ENCODE assay signal across 8 cellular contexts in genomic region chr9:129962889-129963703, GRCh38.
DNase-seq lines count a peak whose midpoint lies in the region; ATAC-seq, FAIRE-seq and TF ChIP-seq lines count a peak whose summit lies in the region.

No MANE protein-coding gene starts in this region.

- no peaks in the 10 kb centered on the region for H3K27me3 Mint-ChIP-seq in WTC11 (ENCODE audit: low read depth)

- TF ChIP-seq EP300 in HepG2 (IDR thresholded peaks at IDR 0.05; ENCODE audit: low read depth in 2 of 2, low read length in 2 of 2), result no peak
- no peak for TF ChIP-seq EP300 in HepG2 (CRISPR knock-in tag; IDR thresholded peaks at IDR 0.05; ENCODE audit: borderline replicate concordance)

- H3K36me3 ChIP-seq in liver (ENCODE audit: control insufficient read depth in 4 of 4, insufficient read depth in 3 of 4, low read depth in 1 of 4, low read length in 3 of 4) (no peaks in the 10 kb centered on the region), HepG2 (replicated peaks in 1 of 2; ENCODE audit: control insufficient read depth in 1 of 2, insufficient read depth in 2 of 2, low read length in 2 of 2) (peaks cover 0 to 4% of the 10 kb centered on the region in 2 experiments; a peak in 1 of 5 replicates)

- no TSS peak for BruUV-seq in HepG2 (replicated peaks; lab: Mats Ljungman, UMichigan)

- H3K4me3 Mint-ChIP-seq in WTC11, result peak overlapping the region; percentile 62

- no peaks in the 10 kb centered on the region for H3K9me3 Mint-ChIP-seq in WTC11

- in situ Hi-C loops in HepG2 (cut with HindIII; ENCODE audit: extremely low pct_ligation_motif_present, low pct_unique_long_range_greater_than_20kb), result no loop called here

- no peak overlapping the region for H2AFZ ChIP-seq in HepG2 (ENCODE audit: low read length)

- POLR2A ChIA-PET in HepG2 (lab: Yijun Ruan, JAX) (no interaction called here), WTC11 (lab: Charles Lee) (interaction anchor here (0.7 kb wide), 1 partner anchor 37 kb away, joined by 3 read pairs; no protein-coding TSS in a partner anchor)

- 58% methylated on average over 14 of the region's 14 CpGs for WGBS in liver
- WGBS in HepG2 (ENCODE audit: low lambda C conversion rate), result 95% methylated on average over 14 of the region's 14 CpGs

- intact Hi-C loops in HepG2 (cut with micrococcal nuclease; ENCODE audit: unreplicated experiment), result no loop called here

- no peak overlapping the region for H3K4me2 ChIP-seq in HepG2 (ENCODE audit: low read depth, low read length)

- H3K4me1 ChIP-seq in liver (ENCODE audit: control insufficient read depth in 4 of 4, insufficient read depth in 4 of 4, low read length in 3 of 4) (peaks cover 0 to 3% (median 1%) of the 10 kb centered on the region in 4 donors), HepG2 (ENCODE audit: insufficient read depth, low read length) (peaks cover 6% of the 10 kb centered on the region)

- H3K36me3 Mint-ChIP-seq in WTC11, result peaks cover 2% of the 10 kb centered on the region; the same call in 1 of the 2 replicates

- TF ChIP-seq CTCF in liver (IDR thresholded peaks at IDR 0.05; ENCODE audit: low read depth, low read length, missing input control) (no peak), HepG2 (CRISPR knock-in tag; IDR thresholded peaks at IDR 0.05) (no peak), WTC11 (IDR thresholded peaks at IDR 0.05) (no peak), choroid plexus epithelial cell (conservative IDR thresholded peaks at IDR 0.05; ENCODE audit: low read depth, low read length) (no peak)

- H3K4me3 ChIP-seq in liver (ENCODE audit: low read depth in 1 of 3, low read length in 3 of 3) (peak overlapping the region in 1 of 3 donors; percentile 24), HepG2 (replicated peaks in 1 of 3; ENCODE audit: insufficient read depth in 1 of 3, low read depth in 2 of 3, low read length in 3 of 3) (no peak overlapping the region), choroid plexus epithelial cell (ENCODE audit: low read depth, low read length) (peak overlapping the region; percentile 65)

- CTCF ChIA-PET in HepG2 (lab: Yijun Ruan, JAX; ENCODE audit: low intra/inter-chr PET ratio, low total read pairs) (no interaction called here), WTC11 (lab: Charles Lee) (interaction anchor here (0.6 to 1.1 kb wide), 2 partner anchors 21 to 221 kb away, joined by 3 to 4 read pairs; no protein-coding TSS in a partner anchor)

- H3K27ac ChIP-seq in liver (ENCODE audit: low read depth in 1 of 2, low read length in 2 of 2) (peak overlapping the region; percentile 70 to 80), HepG2 (ENCODE audit: extremely low read length, insufficient read depth, low read length) (no peak overlapping the region)

- no peak for FAIRE-seq in HepG2 (lab: Jason Lieb, UNC)

- TF ChIP-seq RAD21 in liver (IDR thresholded peaks at IDR 0.05) (peak; percentile 8 to 19), HepG2 (CRISPR knock-in tag; IDR thresholded peaks at IDR 0.05) (no peak)

- peak overlapping the region; percentile 94 for H3K27ac Mint-ChIP-seq in WTC11

- DNase-seq in HepG2 (ENCODE audit: low spot score), result no peak
- peak; percentile 30 for DNase-seq in WTC11 (ENCODE audit: low spot score)
- peak; percentile 75 for DNase-seq in choroid plexus epithelial cell (ENCODE audit: low read depth)
- peak; percentile 46 for DNase-seq in left lobe of liver (ENCODE audit: low spot score)
- DNase-seq in stimulated activated CD4-positive, alpha-beta T cell treated with anti-CD3 and anti-CD28 coated beads, TNF-alpha, amount 100 ng/mL, for 4 hours (ENCODE audit: low read depth in 3 of 3), result peak; percentile 21 to 54 (median 49)
- no peak for DNase-seq in KG1 (lab: John Stamatoyannopoulos, UW)

- ATAC-seq in HepG2 (no peak), HG03565 (IDR thresholded peaks at IDR 0.05; ENCODE audit: unreplicated experiment) (peak; percentile 71), WTC11 (peak; percentile 64), left lobe of liver (peak; percentile 73)

- H3K9me3 ChIP-seq in liver (ENCODE audit: control insufficient read depth in 4 of 4, low read length in 3 of 4), result no peaks in the 10 kb centered on the region
- no peaks in the 10 kb centered on the region for H3K9me3 ChIP-seq in HepG2 (ENCODE audit: low read length)

- H3K27me3 ChIP-seq in liver (ENCODE audit: control insufficient read depth in 4 of 4, insufficient read depth in 4 of 4, low read length in 3 of 4) (no peaks in the 10 kb centered on the region), HepG2 (ENCODE audit: control insufficient read depth in 1 of 2, insufficient read depth in 2 of 2, low read length in 2 of 2) (no peaks in the 10 kb centered on the region)

- H3K79me2 ChIP-seq in HepG2 (ENCODE audit: insufficient read depth, low read length), result no peaks in the 10 kb centered on the region

- no peaks in the 10 kb centered on the region for H4K20me1 ChIP-seq in HepG2 (ENCODE audit: insufficient read depth, low read length)

- peak overlapping the region; percentile 10 to 88 for H3K9ac ChIP-seq in liver (ENCODE audit: low read depth in 1 of 2, low read length in 2 of 2)
- H3K9ac ChIP-seq in HepG2 (ENCODE audit: insufficient read depth, low read depth, low read length), result no peak overlapping the region

- TF ChIP-seq POLR2A in HepG2 (IDR thresholded peaks at IDR 0.05; ENCODE audit: insufficient read depth in 1 of 2, low read depth in 2 of 2, low read length in 2 of 2), result no peak

- H3K4me1 Mint-ChIP-seq in WTC11, result peaks cover 61% of the 10 kb centered on the region

TF ChIP-seq in liver, 16 proteins besides CTCF, POLR2A, EP300 and RAD21:
- peak; percentile 57 for TF ChIP-seq TAF1 (conservative IDR thresholded peaks at IDR 0.05)
- TF ChIP-seq FOXA2 (IDR thresholded peaks at IDR 0.05), result no peak
- TF ChIP-seq EGR1 (IDR thresholded peaks at IDR 0.05; ENCODE audit: low read depth in 2 of 2), result no peak

TF ChIP-seq in HepG2, 621 proteins besides CTCF, POLR2A, EP300 and RAD21 (continues in another document):
- TF ChIP-seq ZHX1 (CRISPR knock-in tag; IDR thresholded peaks at IDR 0.05; ENCODE audit: low read depth) (no peak), MXI1 (IDR thresholded peaks at IDR 0.05; ENCODE audit: borderline replicate concordance, low read depth, low read length) (no peak), JUNB (CRISPR knock-in tag; IDR thresholded peaks at IDR 0.05; ENCODE audit: borderline replicate concordance) (no peak), U2AF1 (optimal IDR thresholded peaks at IDR 0.05; ENCODE audit: low read depth, low read length) (no peak)

TF ChIP-seq in WTC11, 78 proteins besides CTCF, POLR2A, EP300 and RAD21:
- TF ChIP-seq, protein P1, sequence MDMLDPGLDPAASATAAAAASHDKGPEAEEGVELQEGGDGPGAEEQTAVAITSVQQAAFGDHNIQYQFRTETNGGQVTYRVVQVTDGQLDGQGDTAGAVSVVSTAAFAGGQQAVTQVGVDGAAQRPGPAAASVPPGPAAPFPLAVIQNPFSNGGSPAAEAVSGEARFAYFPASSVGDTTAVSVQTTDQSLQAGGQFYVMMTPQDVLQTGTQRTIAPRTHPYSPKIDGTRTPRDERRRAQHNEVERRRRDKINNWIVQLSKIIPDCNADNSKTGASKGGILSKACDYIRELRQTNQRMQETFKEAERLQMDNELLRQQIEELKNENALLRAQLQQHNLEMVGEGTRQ (CRISPR knock-in tag; IDR thresholded peaks at IDR 0.05), result peak; percentile 59
- no peak for TF ChIP-seq EMX1 (CRISPR knock-in tag; IDR thresholded peaks at IDR 0.05)

Comparison
In these comparisons a context has a peak if more than half of its experiments do, and no peak if none do; other contexts are left out.
1. DNase-seq: peak in WTC11 (single experiment), choroid plexus epithelial cell (single experiment), left lobe of liver (single experiment) and stimulated activated CD4-positive, alpha-beta T cell treated with anti-CD3 and anti-CD28 coated beads, TNF-alpha, amount 100 ng/mL, for 4 hours (3 of 3); none in HepG2 (single experiment) and KG1 (single experiment).